21 cellular contexts compared by ENCODE assay signal in genomic region chr9:114286146-114286679, GRCh38. TPM values are rescaled to one million over a fixed set of nuclear protein-coding genes. Genes with fewer than 3 reads are reported as not detected.
A peak's percentile ranks its signal among the peaks of the same experiment; 100 is the strongest.
DNase-seq lines count a peak whose midpoint lies in the region; ATAC-seq and TF ChIP-seq lines count a peak whose summit lies in the region.
"Had no signal": no experiment of that assay in that cellular context is flagged by ENCODE, and none has a peak within 500 bp of the region (broad histone marks: within the 10 kb centered on the region; RNA-seq: fewer than 3 reads in every experiment).

No MANE protein-coding gene starts in this region.

- peaks cover 58% of the 10 kb centered on the region for H3K4me1 Mint-ChIP-seq in chondrocyte (ENCODE audit: low read depth)
- peaks cover 40% of the 10 kb centered on the region for H3K4me1 Mint-ChIP-seq in type B pancreatic cell (ENCODE audit: unreplicated experiment)

- H3K4me3 Mint-ChIP-seq in chondrocyte (ENCODE audit: unreplicated experiment) (no peak overlapping the region), type B pancreatic cell (no peak overlapping the region)
- H3K4me3 Mint-ChIP-seq: activated CD4-positive, alpha-beta T cell treated with anti-CD3 and anti-CD28 coated beads, Interleukin-2, amount 10 ng/mL, durations not matched to agents 24 days and 14 days had no signal

- ATAC-seq in Right ventricle myocardium inferior = no peak
- no peak for ATAC-seq in HG03457 (IDR thresholded peaks at IDR 0.05; ENCODE audit: unreplicated experiment)
- ATAC-seq: gastroesophageal sphincter had no signal

- H3K9me3 Mint-ChIP-seq in chondrocyte (ENCODE audit: low read depth) (no peaks in the 10 kb centered on the region), type B pancreatic cell (no peaks in the 10 kb centered on the region)
- H3K9me3 Mint-ChIP-seq: activated CD4-positive, alpha-beta T cell treated with anti-CD3 and anti-CD28 coated beads, Interleukin-2, amount 10 ng/mL, durations not matched to agents 24 days and 14 days had no signal

- intact Hi-C loops in cardiac septum (cut with DNase I) = no loop called here
- intact Hi-C loops in Right ventricle myocardium inferior (cut with DNase I) = no loop called here

- no peak overlapping the region for H3K27ac Mint-ChIP-seq in chondrocyte (ENCODE audit: unreplicated experiment)
- H3K27ac Mint-ChIP-seq in type B pancreatic cell = no peak overlapping the region
- H3K27ac Mint-ChIP-seq: activated CD4-positive, alpha-beta T cell treated with anti-CD3 and anti-CD28 coated beads, Interleukin-2, amount 10 ng/mL, durations not matched to agents 24 days and 14 days had no signal

- H3K27me3 Mint-ChIP-seq in chondrocyte (ENCODE audit: low read depth) = no peaks in the 10 kb centered on the region
- no peaks in the 10 kb centered on the region for H3K27me3 Mint-ChIP-seq in type B pancreatic cell
- H3K27me3 Mint-ChIP-seq: activated CD4-positive, alpha-beta T cell treated with anti-CD3 and anti-CD28 coated beads, Interleukin-2, amount 10 ng/mL, durations not matched to agents 24 days and 14 days had no signal

- TF ChIP-seq CTCF in chondrocyte (IDR thresholded peaks at IDR 0.05) (no peak), type B pancreatic cell (conservative IDR thresholded peaks at IDR 0.05) (no peak)

- peak; percentile 33 for DNase-seq in cardiac septum (ENCODE audit: low spot score)
- DNase-seq in Right ventricle myocardium inferior (ENCODE audit: missing footprints) = no peak
- DNase-seq in chondrocyte (ENCODE audit: low spot score) = peak; percentile 32
- DNase-seq in mesenteric fat pad (ENCODE audit: low spot score) = peak; percentile 57
- DNase-seq in type B pancreatic cell (ENCODE audit: extremely low spot score, unreplicated experiment) = peak; percentile 34
- no peak for DNase-seq in HUDEP-2 (lab: John Stamatoyannopoulos, UW; ENCODE audit: unreplicated experiment in 76 of 76)
- no peak for DNase-seq in activated CD4-positive, alpha-beta T cell treated with anti-CD3 and anti-CD28 coated beads, Interleukin-2, amount 50 U/mL, for 4 hours
- DNase-seq: activated CD4-positive, alpha-beta T cell treated with anti-CD3 and anti-CD28 coated beads, Interleukin-2, amount 10 ng/mL, durations not matched to agents 24 days and 14 days; activated naive CD4-positive, alpha-beta T cell treated with Interleukin-2 at 50 U/mL for 16 hours; anterior cingulate cortex; effector CD8-positive, alpha-beta T cell; MM.1S; NCI-H1436; NCI-H2171 treated with DMSO at 0.1 percent for 48 hours; NCI-H69; stimulated activated CD4-positive, alpha-beta T cell treated with anti-CD3 and anti-CD28 coated beads, Interleukin-15, amount 100 ng/mL, for 24 hours had no signal

- H3K36me3 Mint-ChIP-seq in chondrocyte (ENCODE audit: low read depth) = peaks cover 14% of the 10 kb centered on the region
- H3K36me3 Mint-ChIP-seq in type B pancreatic cell = peaks cover 7% of the 10 kb centered on the region

RNA-seq across cellular contexts. Expression of gene ORM1, which starts 36.7 kb away (rescaled TPM):
- total RNA-seq in cardiac septum (not detected), Right ventricle myocardium inferior (0.51 TPM), chondrocyte (not detected in 3 replicates), mesenteric fat pad (0.64 TPM), type B pancreatic cell (ENCODE audit: low replicate concordance) (0.65 and 1.6 TPM in 2 replicates)
- total RNA-seq: A673; activated CD4-positive, alpha-beta T cell treated with anti-CD3 and anti-CD28 coated beads, Interleukin-2, amount 10 ng/mL, durations not matched to agents 24 days and 14 days; G401; renal cortical epithelial cell had no signal

RNA-seq across cellular contexts. Expression of gene ORM2, which starts 43.5 kb away (rescaled TPM):
- total RNA-seq in cardiac septum (0.32 TPM), Right ventricle myocardium inferior (not detected), chondrocyte (not detected in 3 replicates), mesenteric fat pad (not detected), type B pancreatic cell (ENCODE audit: low replicate concordance) (not detected in 2 replicates)
- total RNA-seq: A673; activated CD4-positive, alpha-beta T cell treated with anti-CD3 and anti-CD28 coated beads, Interleukin-2, amount 10 ng/mL, durations not matched to agents 24 days and 14 days; G401; gastroesophageal sphincter; renal cortical epithelial cell had no signal

Comparison
In these comparisons a context has a peak if more than half of its experiments do, and no peak if none do; other contexts are left out.
1. DNase-seq: peak in cardiac septum (single experiment), chondrocyte (single experiment), mesenteric fat pad (single experiment) and type B pancreatic cell (single experiment); none in Right ventricle myocardium inferior (single experiment), HUDEP-2 (0 of 76) and activated CD4-positive, alpha-beta T cell treated with anti-CD3 and anti-CD28 coated beads, Interleukin-2, amount 50 U/mL, for 4 hours (0 of 2).